ENCODE assay signal across 19 cellular contexts in the genomic region with DNA sequence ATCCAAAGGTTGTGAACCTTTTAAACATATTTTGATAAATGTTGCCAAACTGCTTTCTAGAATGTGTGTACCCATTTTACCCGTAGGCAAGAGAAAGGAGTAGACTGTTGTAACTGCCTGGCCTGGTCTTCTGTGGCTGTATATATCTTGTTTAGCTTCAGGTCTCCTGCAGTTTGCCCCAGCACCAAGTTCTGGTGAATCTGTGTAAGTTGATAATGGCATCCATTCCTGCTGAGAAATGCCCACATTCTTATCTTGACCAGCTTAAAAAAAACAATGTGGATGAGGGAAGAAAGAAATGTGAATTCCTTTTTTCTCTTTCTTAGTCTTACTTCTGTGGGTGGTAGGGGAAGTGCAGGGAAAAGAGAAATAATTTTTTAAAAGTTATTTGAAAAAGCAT. TPM values are rescaled to one million over a fixed set of nuclear protein-coding genes. Genes with fewer than 3 reads are reported as not detected.
DNase-seq lines count a peak whose midpoint lies in the region; ATAC-seq and TF ChIP-seq lines count a peak whose summit lies in the region.
"Had no signal": no experiment of that assay in that cellular context is flagged by ENCODE, and none has a peak within 500 bp of the region (broad histone marks: within the 10 kb centered on the region; RNA-seq: fewer than 3 reads in every experiment).

No MANE protein-coding gene starts in this region.

- H3K36me3 ChIP-seq in HCT116 (ENCODE audit: control insufficient read depth in 1 of 2, insufficient read depth in 2 of 2, low read length in 2 of 2) (no peaks in the 10 kb centered on the region), Panc1 (ENCODE audit: control insufficient read depth, insufficient read depth, low read length) (no peaks in the 10 kb centered on the region)
- H3K36me3 ChIP-seq: MG63 had no signal

- peak overlapping the region; percentile 40 for H2AFZ ChIP-seq in HCT116 (ENCODE audit: low read depth, low read length, poor library complexity, severe bottlenecking)
- H2AFZ ChIP-seq: GM23338 had no signal

- BruUV-seq in HCT116 (replicated peaks; lab: Mats Ljungman, UMichigan) (no TSS peak), Panc1 (replicated peaks; lab: Mats Ljungman, UMichigan) (no TSS peak)

- intact Hi-C loops in HCT116 (cut with micrococcal nuclease), result no loop called here
- intact Hi-C loops in Panc1 (cut with micrococcal nuclease; ENCODE audit: unreplicated experiment), result no loop called here

- no peak for ATAC-seq in HCT116
- no peak for ATAC-seq in Panc1
- no peak for ATAC-seq in HG03457 (IDR thresholded peaks at IDR 0.05; ENCODE audit: unreplicated experiment)
- ATAC-seq in GM21360 (IDR thresholded peaks at IDR 0.05; ENCODE audit: unreplicated experiment), result no peak
- ATAC-seq: GM23338, SK-N-SH treated with all-trans-retinoic acid at 6 μM for 48 hours had no signal

- H3K4me1 ChIP-seq in HCT116 (ENCODE audit: control insufficient read depth in 1 of 2, insufficient read depth in 2 of 2, low read length in 2 of 2) (peaks cover 0 to 4% of the 10 kb centered on the region in 2 experiments; a peak in 1 of 4 replicates), Panc1 (ENCODE audit: control insufficient read depth, insufficient read depth, low read length) (peaks cover 10% of the 10 kb centered on the region)

- H3K9me3 ChIP-seq in HCT116 (ENCODE audit: control insufficient read depth in 1 of 2, insufficient read depth in 1 of 2, low read depth in 1 of 2, low read length in 2 of 2), result no peaks in the 10 kb centered on the region
- H3K9me3 ChIP-seq in Panc1 (ENCODE audit: control insufficient read depth, insufficient read depth, low read depth, low read length), result no peaks in the 10 kb centered on the region
- H3K9me3 ChIP-seq: MG63 had no signal

- no peak overlapping the region for H3K9ac ChIP-seq in HCT116 (ENCODE audit: low read length)

- RAD21 ChIA-PET in HCT116 (lab: Charles Lee; ENCODE audit: low non-redundant PET in 1 of 2, low total read pairs in 2 of 2, uncharacterized antibody in 2 of 2, unreplicated experiment in 2 of 2), result no interaction called here

- no peaks in the 10 kb centered on the region for H3K79me2 ChIP-seq in HCT116 (ENCODE audit: insufficient read depth, low read length)

- CTCF ChIA-PET in HCT116 (lab: Charles Lee) (no interaction called here), Panc1 (lab: Charles Lee) (no interaction called here), GM10248 (lab: Yijun Ruan, JAX) (no interaction called here)

- POLR2A ChIA-PET in HCT116 (lab: Charles Lee) (no interaction called here), Panc1 (lab: Charles Lee) (interaction anchor here (0.6 kb wide), 1 partner anchor 232 kb away, joined by 3 read pairs; no protein-coding TSS in a partner anchor), GM10248 (lab: Yijun Ruan, JAX) (no interaction called here)

- H3K9me2 ChIP-seq in HCT116 (ENCODE audit: insufficient read depth), result no peaks in the 10 kb centered on the region

- H3K27ac ChIP-seq in HCT116 (ENCODE audit: low read depth, low read length) (no peak overlapping the region), Panc1 (ENCODE audit: low read length) (peak overlapping the region; percentile 49; the same call in 1 of the 2 replicates)

- TF ChIP-seq CTCF in HCT116 (IDR thresholded peaks at IDR 0.05 in 2 of 3, conservative IDR thresholded peaks at IDR 0.05 in 1 of 3; ENCODE audit: borderline replicate concordance in 1 of 3, insufficient read depth in 1 of 3, low read depth in 2 of 3, low read length in 2 of 3) (no peak), Panc1 (IDR thresholded peaks at IDR 0.05) (no peak), GM10248 (IDR thresholded peaks at IDR 0.05; ENCODE audit: control extremely low read depth, extremely low read depth, low read depth, missing control alignments) (no peak)

- in situ Hi-C loops in Panc1 (cut with HindIII; ENCODE audit: low pct_unique_long_range_greater_than_20kb, low sequenced_read_pairs), result no loop called here

- DNase-seq in HCT116 (ENCODE audit: low read depth, low spot score) (no peak), Panc1 (ENCODE audit: low read depth, low spot score) (no peak), astrocyte of the hippocampus (ENCODE audit: low read depth, low spot score) (peak; percentile 22), GM10248 (ENCODE audit: extremely low spot score) (no peak), COLO829 (ENCODE audit: low spot score) (no peak)
- DNase-seq: H9, KBM-7, MG63, NCI-H1105 treated with DMSO at 0.1 percent for 48 hours, NCI-H146, NCI-H1930, NCI-H2107, NCI-H446, NCI-H524 treated with DMSO at 0.1 percent for 48 hours, NCI-H82 had no signal

- H3K27me3 ChIP-seq in HCT116 (ENCODE audit: insufficient read depth, low read length) (no peaks in the 10 kb centered on the region), Panc1 (ENCODE audit: control insufficient read depth, insufficient read depth, low read length) (no peaks in the 10 kb centered on the region)
- H3K27me3 ChIP-seq: MG63 had no signal

- no peaks in the 10 kb centered on the region for H4K20me1 ChIP-seq in HCT116 (ENCODE audit: insufficient read depth)

- TF ChIP-seq RAD21 in HCT116 (IDR thresholded peaks at IDR 0.05; ENCODE audit: low read depth), result no peak

- H3K4me3 ChIP-seq in HCT116 (replicated peaks in 1 of 2; ENCODE audit: low read depth in 1 of 2, low read length in 2 of 2) (no peak overlapping the region), Panc1 (ENCODE audit: low read depth in 2 of 2, low read length in 2 of 2) (no peak overlapping the region)
- H3K4me3 ChIP-seq: GM23338, MG63 had no signal

- no peak for TF ChIP-seq POLR2A in HCT116 (IDR thresholded peaks at IDR 0.05; ENCODE audit: borderline replicate concordance, extremely low read depth, insufficient read depth, insufficient read length)

- no peak overlapping the region for H3K4me2 ChIP-seq in HCT116 (ENCODE audit: low read length)
- H3K4me2 ChIP-seq: GM23338 had no signal

TF ChIP-seq in HCT116, 20 proteins besides CTCF, POLR2A, EP300 and RAD21:
- TF ChIP-seq SRF (IDR thresholded peaks at IDR 0.05; ENCODE audit: low read depth), result no peak
- TF ChIP-seq FOSL1 (IDR thresholded peaks at IDR 0.05; ENCODE audit: low read depth), result no peak
- TF ChIP-seq, protein P1, sequence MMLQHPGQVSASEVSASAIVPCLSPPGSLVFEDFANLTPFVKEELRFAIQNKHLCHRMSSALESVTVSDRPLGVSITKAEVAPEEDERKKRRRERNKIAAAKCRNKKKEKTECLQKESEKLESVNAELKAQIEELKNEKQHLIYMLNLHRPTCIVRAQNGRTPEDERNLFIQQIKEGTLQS (IDR thresholded peaks at IDR 0.05), result no peak

RNA-seq across cellular contexts. Expression of a gene that starts 53.3 kb away (rescaled TPM):
- total RNA-seq in HCT116 (2021; ENCODE audit: unreplicated experiment), result 53.9 TPM
- polyA plus RNA-seq in HCT116 (2012), result 38.1 and 55.6 TPM in 2 replicates
- 132 TPM for total RNA-seq in Panc1 (2021; ENCODE audit: unreplicated experiment)
- 94.7 TPM for polyA plus RNA-seq in Panc1 (2012; ENCODE audit: insufficient read length)
